ENCODE assay signal across 21 cellular contexts in genomic region chr10:71948496-71949067, GRCh38. TPM values are rescaled to one million over a fixed set of nuclear protein-coding genes. Genes with fewer than 3 reads are reported as not detected.
DNase-seq lines count a peak whose midpoint lies in the region; ATAC-seq and TF ChIP-seq lines count a peak whose summit lies in the region.
"Had no signal": no experiment of that assay in that cellular context is flagged by ENCODE, and none has a peak within 500 bp of the region (broad histone marks: within the 10 kb centered on the region; RNA-seq: fewer than 3 reads in every experiment).

No MANE protein-coding gene starts in this region.

- H3K27ac ChIP-seq in right atrium auricular region, result no peak overlapping the region
- H3K27ac ChIP-seq: 22Rv1; BLaER1 treated with 17β-estradiol and CSF1 and Interleukin-3, amounts not matched to agents 10 nM and 100 nM had no signal

- peaks cover 4 to 42% of the 10 kb centered on the region in 2 donors for H3K9me3 ChIP-seq in right atrium auricular region
- H3K9me3 ChIP-seq: BE2C had no signal

- peak; percentile 51 for ATAC-seq in esophagus mucosa
- ATAC-seq: GM23338, HCT116 had no signal

- H3K27me3 ChIP-seq in right atrium auricular region, result no peaks in the 10 kb centered on the region
- H3K27me3 ChIP-seq: BE2C; BLaER1 treated with 17β-estradiol and CSF1 and Interleukin-3, amounts not matched to agents 10 nM and 100 nM had no signal

- peak; percentile 27 for DNase-seq in DMS53 (lab: John Stamatoyannopoulos, UW)
- no peak for DNase-seq in DMS53 treated with DMSO at 0.1 percent for 48 hours (lab: John Stamatoyannopoulos, UW; ENCODE audit: unreplicated experiment)
- DNase-seq in cardiac septum (ENCODE audit: low spot score), result peak; percentile 66
- DNase-seq in right atrium auricular region (ENCODE audit: low spot score), result no peak
- no peak for DNase-seq in AG08396 (ENCODE audit: low spot score)
- DNase-seq in COR-L47 (lab: John Stamatoyannopoulos, UW), result no peak
- no peak for DNase-seq in middle frontal gyrus (ENCODE audit: extremely low spot score, low spot score)
- DNase-seq: AML-193; BE2C; Calu3; CD4-positive, alpha-beta T cell; CD8-positive, alpha-beta memory T cell; DMS79; EL; GF-D8; H9 had no signal

- no peaks in the 10 kb centered on the region for H3K4me1 ChIP-seq in right atrium auricular region
- H3K4me1 ChIP-seq: BE2C had no signal

- no peak for TF ChIP-seq CTCF in right atrium auricular region (IDR thresholded peaks at IDR 0.05)

- intact Hi-C loops in cardiac septum (cut with DNase I), result no loop called here

- H3K36me3 ChIP-seq in right atrium auricular region, result no peaks in the 10 kb centered on the region
- H3K36me3 ChIP-seq: BE2C had no signal

- H3K4me3 ChIP-seq in right atrium auricular region, result no peak overlapping the region
- H3K4me3 ChIP-seq: GM23338 had no signal

RNA-seq across cellular contexts. Expression of gene CHST3, which starts 15.6 kb away (rescaled TPM):
- total RNA-seq in cardiac septum (24.4 TPM), right atrium auricular region (10 to 100 TPM; 21.3 to 45.4 TPM), esophagus mucosa (9.0 TPM)
- total RNA-seq: CD4-positive, alpha-beta T cell had no signal

Comparison
In these comparisons a context has a peak if more than half of its experiments do, and no peak if none do; other contexts are left out.
1. DNase-seq: peak in DMS53 (single experiment) and cardiac septum (single experiment); none in DMS53 treated with DMSO at 0.1 percent for 48 hours (single experiment), right atrium auricular region (single experiment), AG08396 (single experiment), COR-L47 (single experiment) and middle frontal gyrus (single experiment).